In the genomic region with DNA sequence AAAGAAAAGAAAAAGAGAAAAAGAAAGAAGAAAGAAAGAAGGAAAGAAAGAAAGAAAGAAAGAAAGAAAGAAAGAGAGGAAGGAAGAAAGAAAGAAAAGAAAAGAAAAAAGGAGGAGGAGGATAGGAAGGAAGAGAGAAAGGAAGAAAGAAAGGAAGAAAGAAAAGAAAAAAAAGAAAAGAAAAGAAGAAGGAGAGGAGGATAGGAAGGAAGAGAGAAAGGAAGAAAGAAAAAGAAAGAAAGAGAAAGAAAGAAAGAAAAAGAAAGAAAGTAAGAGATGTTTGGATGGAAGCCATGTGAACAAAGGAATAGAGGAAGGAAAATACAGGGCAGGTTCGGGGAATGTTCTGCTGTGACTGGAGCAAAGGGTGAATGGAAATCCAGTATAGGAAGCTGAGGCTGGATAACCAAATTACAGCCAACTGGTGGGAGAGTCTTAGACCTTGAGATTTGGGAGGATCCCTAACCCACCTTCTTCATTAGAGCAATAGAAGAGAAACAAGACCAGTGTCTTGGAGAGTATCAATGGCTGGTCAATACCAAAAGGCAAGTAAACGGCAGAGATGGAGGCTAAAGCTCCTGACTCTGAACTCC, we compare ENCODE assay signal across 1 cellular context.
TF ChIP-seq lines count a peak whose summit lies in the region.

No MANE protein-coding gene starts in this region.

TF ChIP-seq in WTC11, 78 proteins besides CTCF, POLR2A, EP300 and RAD21 (continued from another document):
- TF ChIP-seq, protein P1, sequence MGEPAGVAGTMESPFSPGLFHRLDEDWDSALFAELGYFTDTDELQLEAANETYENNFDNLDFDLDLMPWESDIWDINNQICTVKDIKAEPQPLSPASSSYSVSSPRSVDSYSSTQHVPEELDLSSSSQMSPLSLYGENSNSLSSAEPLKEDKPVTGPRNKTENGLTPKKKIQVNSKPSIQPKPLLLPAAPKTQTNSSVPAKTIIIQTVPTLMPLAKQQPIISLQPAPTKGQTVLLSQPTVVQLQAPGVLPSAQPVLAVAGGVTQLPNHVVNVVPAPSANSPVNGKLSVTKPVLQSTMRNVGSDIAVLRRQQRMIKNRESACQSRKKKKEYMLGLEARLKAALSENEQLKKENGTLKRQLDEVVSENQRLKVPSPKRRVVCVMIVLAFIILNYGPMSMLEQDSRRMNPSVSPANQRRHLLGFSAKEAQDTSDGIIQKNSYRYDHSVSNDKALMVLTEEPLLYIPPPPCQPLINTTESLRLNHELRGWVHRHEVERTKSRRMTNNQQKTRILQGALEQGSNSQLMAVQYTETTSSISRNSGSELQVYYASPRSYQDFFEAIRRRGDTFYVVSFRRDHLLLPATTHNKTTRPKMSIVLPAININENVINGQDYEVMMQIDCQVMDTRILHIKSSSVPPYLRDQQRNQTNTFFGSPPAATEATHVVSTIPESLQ (CRISPR knock-in tag; IDR thresholded peaks at IDR 0.05): no peak
